19 cellular contexts compared by ENCODE assay signal in the genomic region with DNA sequence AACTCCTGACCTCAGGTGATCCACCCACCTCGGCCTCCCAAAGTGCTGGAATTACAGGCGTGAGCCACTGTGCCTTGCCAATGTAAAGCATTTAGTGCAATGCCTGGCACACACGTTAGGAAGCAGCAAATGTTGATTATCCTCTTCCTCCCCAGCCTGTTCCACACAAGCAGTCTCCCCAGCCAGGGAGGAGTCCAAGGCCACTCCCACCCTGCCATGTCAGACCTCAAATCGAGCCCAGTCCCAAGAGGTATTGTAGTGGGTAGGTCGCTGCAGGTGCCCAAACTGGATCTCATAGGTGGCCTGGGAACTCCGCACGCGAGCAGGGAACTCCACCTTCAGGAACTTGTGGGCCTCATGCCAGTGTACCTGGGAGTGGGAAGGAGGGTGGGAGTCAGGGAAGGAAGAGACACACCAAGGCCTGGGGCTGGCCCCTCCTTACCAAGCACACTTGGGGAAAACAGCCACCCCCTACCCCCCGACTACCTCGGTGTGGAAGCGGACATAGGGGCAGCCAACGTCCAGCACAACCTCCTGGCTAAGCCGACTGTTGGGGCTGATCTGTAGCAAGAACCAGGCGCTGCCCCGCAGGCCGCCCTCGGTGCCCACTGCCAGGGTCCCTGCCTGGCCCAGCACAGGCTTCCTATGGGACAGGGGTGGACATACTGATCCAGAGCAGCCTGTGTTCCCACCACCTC.
"Had no signal": no experiment of that assay in that cellular context is flagged by ENCODE, and none has a peak within 500 bp of the region (broad histone marks: within the 10 kb centered on the region; RNA-seq: fewer than 3 reads in every experiment).

No MANE protein-coding gene starts in this region.

- H3K4me3 Mint-ChIP-seq: naive thymus-derived CD8-positive, alpha-beta T cell had no signal

- H3K9me3 Mint-ChIP-seq: naive thymus-derived CD8-positive, alpha-beta T cell had no signal

- ATAC-seq: left colon; left ventricle myocardium superior; naive thymus-derived CD8-positive, alpha-beta T cell; stimulated activated naive CD8-positive, alpha-beta T cell treated with anti-CD3 and anti-CD28 coated beads, Interleukin-15, Interleukin-2, amounts not matched to agents 100 U/mL and 50 U/mL, for 24 hours had no signal

- H3K4me1 ChIP-seq: right atrium auricular region, suprapubic skin, thyroid gland, upper lobe of left lung, uterus had no signal

- H3K27me3 Mint-ChIP-seq: naive thymus-derived CD8-positive, alpha-beta T cell had no signal

- H3K36me3 ChIP-seq: ovary, uterus had no signal

- DNase-seq: cortex of kidney; effector CD8-positive, alpha-beta T cell; foreskin melanocyte; left colon; left ventricle myocardium superior; mesendoderm; naive thymus-derived CD8-positive, alpha-beta T cell; small intestine; stimulated activated CD4-positive, alpha-beta T cell treated with anti-CD3 and anti-CD28 coated beads, Interleukin-2, amount 100 ng/mL, for 48 hours; stimulated activated naive CD8-positive, alpha-beta T cell treated with anti-CD3 and anti-CD28 coated beads, Interleukin-15, Interleukin-2, amounts not matched to agents 100 U/mL and 50 U/mL, for 24 hours; thyroid gland; upper lobe of left lung; uterus had no signal

- H3K4me3 ChIP-seq: dorsolateral prefrontal cortex, hepatocyte, ovary, right atrium auricular region, suprapubic skin, thyroid gland, upper lobe of left lung, uterus had no signal

- H3K9me3 ChIP-seq: ovary, right atrium auricular region, suprapubic skin, thyroid gland, upper lobe of left lung, uterus had no signal

- H3K27ac ChIP-seq: dorsolateral prefrontal cortex, hepatocyte, ovary, right atrium auricular region, suprapubic skin, thyroid gland, upper lobe of left lung, uterus had no signal

- FAIRE-seq: keratinocyte, small intestine had no signal
